In genomic region chr3:12931273-12931905, GRCh38 we compare ENCODE assay signal across 29 cellular contexts.
DNase-seq lines count a peak whose midpoint lies in the region; ATAC-seq and TF ChIP-seq lines count a peak whose summit lies in the region.
"Had no signal": no experiment of that assay in that cellular context is flagged by ENCODE, and none has a peak within 500 bp of the region (broad histone marks: within the 10 kb centered on the region; RNA-seq: fewer than 3 reads in every experiment).

No MANE protein-coding gene starts in this region.

- H3K9me3 ChIP-seq in HEK293 (ENCODE audit: control insufficient read depth, insufficient read depth, low read depth, low read length) (no peaks in the 10 kb centered on the region), stomach (no peaks in the 10 kb centered on the region)
- H3K9me3 ChIP-seq: esophagus squamous epithelium, neutrophil, SK-N-SH, upper lobe of right lung had no signal

- H3K4me1 ChIP-seq in HEK293 (ENCODE audit: control insufficient read depth, insufficient read depth, low read length): no peaks in the 10 kb centered on the region
- H3K4me1 ChIP-seq in stomach: peaks cover 17 to 58% (median 38%) of the 10 kb centered on the region in 4 donors

- H3K36me3 ChIP-seq in HEK293 (ENCODE audit: control insufficient read depth in 2 of 2, insufficient read depth in 1 of 2, low read length in 2 of 2) (peaks cover 0 to 72% of the 10 kb centered on the region in 2 experiments; a peak in 2 of 3 replicates), stomach (peaks cover 21 to 93% (median 85%) of the 10 kb centered on the region in 4 donors)

- H3K4me3 Mint-ChIP-seq in central memory CD8-positive, alpha-beta T cell: no peak overlapping the region
- no peak overlapping the region for H3K4me3 Mint-ChIP-seq in activated CD4-positive, alpha-beta memory T cell treated with anti-CD3 and anti-CD28 coated beads, Interleukin-2, amount 10 ng/mL, durations not matched to agents 7 days and 5 days
- H3K4me3 Mint-ChIP-seq: activated naive CD4-positive, alpha-beta T cell treated with anti-CD3 and anti-CD28 coated beads, Interleukin-2, amount 10 ng/mL, durations not matched to agents 7 days and 5 days; memory B cell; T-helper 2 cell treated with Interferon-gamma antibody and Interleukin-4, amounts not matched to agents 5 μg/mL and 100 μg/mL, for 36 hours had no signal

- H3K27ac ChIP-seq in HEK293 (ENCODE audit: extremely low read depth, low read depth, low read length): no peak overlapping the region
- peak overlapping the region in 1 of 5 donors; percentile 81 for H3K27ac ChIP-seq in stomach
- H3K27ac ChIP-seq: C4-2B, neutrophil, upper lobe of right lung had no signal

- peaks cover 49% of the 10 kb centered on the region for H3K4me1 Mint-ChIP-seq in central memory CD8-positive, alpha-beta T cell
- H3K4me1 Mint-ChIP-seq in activated CD4-positive, alpha-beta memory T cell treated with anti-CD3 and anti-CD28 coated beads, Interleukin-2, amount 10 ng/mL, durations not matched to agents 7 days and 5 days: peaks cover 6% of the 10 kb centered on the region

- TF ChIP-seq POLR2A in stomach (IDR thresholded peaks at IDR 0.05): no peak

- no peaks in the 10 kb centered on the region for H3K27me3 ChIP-seq in stomach
- H3K27me3 ChIP-seq: esophagus squamous epithelium, neutrophil, upper lobe of right lung had no signal

- TF ChIP-seq EP300 in stomach (IDR thresholded peaks at IDR 0.05): no peak

- 80 to 90% (median 88%) methylated on average over 7 to 14 of the region's 14 CpGs for WGBS in stomach, 5 donors

- H3K27ac Mint-ChIP-seq in central memory CD8-positive, alpha-beta T cell (ENCODE audit: low read depth): peak overlapping the region; percentile 35
- H3K27ac Mint-ChIP-seq in activated CD4-positive, alpha-beta memory T cell treated with anti-CD3 and anti-CD28 coated beads, Interleukin-2, amount 10 ng/mL, durations not matched to agents 7 days and 5 days: no peak overlapping the region
- H3K27ac Mint-ChIP-seq: activated naive CD4-positive, alpha-beta T cell treated with anti-CD3 and anti-CD28 coated beads, Interleukin-2, amount 10 ng/mL, durations not matched to agents 7 days and 5 days; memory B cell; T-helper 2 cell treated with Interferon-gamma antibody and Interleukin-4, amounts not matched to agents 5 μg/mL and 100 μg/mL, for 36 hours had no signal

- TF ChIP-seq CTCF in HEK293 (tag by site-specific recombination; IDR thresholded peaks at IDR 0.05): no peak
- peak; percentile 7 for TF ChIP-seq CTCF in retinal pigment epithelial cell (conservative IDR thresholded peaks at IDR 0.05; ENCODE audit: low read depth, low read length)
- no peak for TF ChIP-seq CTCF in stomach (IDR thresholded peaks at IDR 0.05)

- H3K4me3 ChIP-seq in HEK293 (ENCODE audit: low read depth, low read length) (no peak overlapping the region), retinal pigment epithelial cell (ENCODE audit: low read length) (no peak overlapping the region), stomach (no peak overlapping the region)
- H3K4me3 ChIP-seq: esophagus squamous epithelium, upper lobe of right lung had no signal

- POLR2A ChIA-PET in HEK293 (lab: Yijun Ruan, JAX): no interaction called here
- POLR2A ChIA-PET in activated CD4-positive, alpha-beta memory T cell treated with anti-CD3 and anti-CD28 coated beads, Interleukin-2, amount 10 ng/mL, durations not matched to agents 7 days and 5 days (lab: Charles Lee): interaction anchor here (0.7 kb wide), 1 partner anchor 54 kb away, joined by 3 read pairs; no protein-coding TSS in a partner anchor

- no peak for ATAC-seq in central memory CD8-positive, alpha-beta T cell (replicated peaks; ENCODE audit: extremely low read depth, poor library complexity, severe bottlenecking)
- ATAC-seq: sciatic nerve, upper lobe of right lung had no signal

- DNase-seq in central memory CD8-positive, alpha-beta T cell (ENCODE audit: low spot score in 2 of 2): no peak
- DNase-seq in cardiac septum (ENCODE audit: low spot score): peak; percentile 88
- no peak for DNase-seq in retinal pigment epithelial cell (ENCODE audit: low read depth)
- no peak for DNase-seq in NCI-H1694 (lab: John Stamatoyannopoulos, UW)
- no peak for DNase-seq in activated CD4-positive, alpha-beta memory T cell treated with anti-CD3 and anti-CD28 coated beads, Interleukin-2, amount 10 ng/mL, durations not matched to agents 7 days and 5 days
- no peak for DNase-seq in NCI-H524 treated with DMSO at 0.1 percent for 48 hours (lab: John Stamatoyannopoulos, UW)
- no peak for DNase-seq in stomach
- DNase-seq: activated CD4-positive, alpha-beta T cell treated with anti-CD3 and anti-CD28 coated beads, Interleukin-2, amount 50 U/mL, for 48 hours; activated CD4-positive, CD25-positive, alpha-beta regulatory T cell; activated naive CD4-positive, alpha-beta T cell treated with anti-CD3 and anti-CD28 coated beads, Interleukin-2, amount 10 ng/mL, durations not matched to agents 7 days and 5 days; activated T-cell treated with anti-CD3 and anti-CD28 coated beads, Interleukin-2, amount 50 U/mL, for 48 hours; Calu3; central memory CD4-positive, alpha-beta T cell; effector memory CD4-positive, alpha-beta T cell; esophagus squamous epithelium; GOT3; kidney; NCI-H2171 treated with DMSO at 0.1 percent for 48 hours; NCI-H69; RPMI8226; SK-N-SH; stimulated activated CD4-positive, alpha-beta T cell treated with anti-CD3 and anti-CD28 coated beads, Interleukin-15, amount 100 ng/mL, for 24 hours; upper lobe of right lung had no signal

- H3K9me3 Mint-ChIP-seq in central memory CD8-positive, alpha-beta T cell: no peaks in the 10 kb centered on the region
- H3K9me3 Mint-ChIP-seq in activated CD4-positive, alpha-beta memory T cell treated with anti-CD3 and anti-CD28 coated beads, Interleukin-2, amount 10 ng/mL, durations not matched to agents 7 days and 5 days: no peaks in the 10 kb centered on the region
- H3K9me3 Mint-ChIP-seq: activated naive CD4-positive, alpha-beta T cell treated with anti-CD3 and anti-CD28 coated beads, Interleukin-2, amount 10 ng/mL, durations not matched to agents 7 days and 5 days; memory B cell; T-helper 2 cell treated with Interferon-gamma antibody and Interleukin-4, amounts not matched to agents 5 μg/mL and 100 μg/mL, for 36 hours had no signal

- CTCF ChIA-PET in HEK293 (lab: Yijun Ruan, JAX): interaction anchor here (0.6 to 1.3 kb wide), 2 partner anchors 53 to 718 kb away, joined by 3 read pairs; no protein-coding TSS in a partner anchor
- CTCF ChIA-PET in activated CD4-positive, alpha-beta memory T cell treated with anti-CD3 and anti-CD28 coated beads, Interleukin-2, amount 10 ng/mL, durations not matched to agents 7 days and 5 days (lab: Charles Lee): no interaction called here

- intact Hi-C loops in cardiac septum (cut with DNase I) (loop anchor here (1.0 kb wide), 1 partner anchor 43 kb away; no protein-coding TSS in a partner anchor), stomach (cut with DNase I; ENCODE audit: low total_unique reads) (no loop called here)

- H3K27me3 Mint-ChIP-seq in central memory CD8-positive, alpha-beta T cell: no peaks in the 10 kb centered on the region
- no peaks in the 10 kb centered on the region for H3K27me3 Mint-ChIP-seq in activated CD4-positive, alpha-beta memory T cell treated with anti-CD3 and anti-CD28 coated beads, Interleukin-2, amount 10 ng/mL, durations not matched to agents 7 days and 5 days
- H3K27me3 Mint-ChIP-seq: activated naive CD4-positive, alpha-beta T cell treated with anti-CD3 and anti-CD28 coated beads, Interleukin-2, amount 10 ng/mL, durations not matched to agents 7 days and 5 days; memory B cell had no signal

- H3K36me3 Mint-ChIP-seq in central memory CD8-positive, alpha-beta T cell (ENCODE audit: insufficient read depth): peaks cover 30% of the 10 kb centered on the region
- peaks cover 29% of the 10 kb centered on the region for H3K36me3 Mint-ChIP-seq in activated CD4-positive, alpha-beta memory T cell treated with anti-CD3 and anti-CD28 coated beads, Interleukin-2, amount 10 ng/mL, durations not matched to agents 7 days and 5 days (ENCODE audit: low read depth)

TF ChIP-seq in HEK293, 187 proteins besides CTCF, POLR2A, EP300 and RAD21 (continues in another document):
- TF ChIP-seq ZNF292 (tag by site-specific recombination; IDR thresholded peaks at IDR 0.05; ENCODE audit: borderline replicate concordance, low read depth) (no peak), ZNF157 (tag by site-specific recombination; IDR thresholded peaks at IDR 0.05) (no peak), ZIC2 (tag by site-specific recombination; IDR thresholded peaks at IDR 0.05) (peak; percentile 12; the same call in 1 of the 2 replicates), ZNF37A (tag by site-specific recombination; IDR thresholded peaks at IDR 0.05) (no peak)
- TF ChIP-seq, protein P1, sequence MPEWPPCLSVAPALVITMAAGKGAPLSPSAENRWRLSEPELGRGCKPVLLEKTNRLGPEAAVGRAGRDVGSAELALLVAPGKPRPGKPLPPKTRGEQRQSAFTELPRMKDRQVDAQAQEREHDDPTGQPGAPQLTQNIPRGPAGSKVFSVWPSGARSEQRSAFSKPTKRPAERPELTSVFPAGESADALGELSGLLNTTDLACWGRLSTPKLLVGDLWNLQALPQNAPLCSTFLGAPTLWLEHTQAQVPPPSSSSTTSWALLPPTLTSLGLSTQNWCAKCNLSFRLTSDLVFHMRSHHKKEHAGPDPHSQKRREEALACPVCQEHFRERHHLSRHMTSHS (tag by site-specific recombination; IDR thresholded peaks at IDR 0.05): no peak
- TF ChIP-seq, protein P2, sequence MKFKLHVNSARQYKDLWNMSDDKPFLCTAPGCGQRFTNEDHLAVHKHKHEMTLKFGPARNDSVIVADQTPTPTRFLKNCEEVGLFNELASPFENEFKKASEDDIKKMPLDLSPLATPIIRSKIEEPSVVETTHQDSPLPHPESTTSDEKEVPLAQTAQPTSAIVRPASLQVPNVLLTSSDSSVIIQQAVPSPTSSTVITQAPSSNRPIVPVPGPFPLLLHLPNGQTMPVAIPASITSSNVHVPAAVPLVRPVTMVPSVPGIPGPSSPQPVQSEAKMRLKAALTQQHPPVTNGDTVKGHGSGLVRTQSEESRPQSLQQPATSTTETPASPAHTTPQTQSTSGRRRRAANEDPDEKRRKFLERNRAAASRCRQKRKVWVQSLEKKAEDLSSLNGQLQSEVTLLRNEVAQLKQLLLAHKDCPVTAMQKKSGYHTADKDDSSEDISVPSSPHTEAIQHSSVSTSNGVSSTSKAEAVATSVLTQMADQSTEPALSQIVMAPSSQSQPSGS (tag by site-specific recombination; IDR thresholded peaks at IDR 0.05; ENCODE audit: low read depth): no peak
